19 cellular contexts compared by ENCODE assay signal in the genomic region with DNA sequence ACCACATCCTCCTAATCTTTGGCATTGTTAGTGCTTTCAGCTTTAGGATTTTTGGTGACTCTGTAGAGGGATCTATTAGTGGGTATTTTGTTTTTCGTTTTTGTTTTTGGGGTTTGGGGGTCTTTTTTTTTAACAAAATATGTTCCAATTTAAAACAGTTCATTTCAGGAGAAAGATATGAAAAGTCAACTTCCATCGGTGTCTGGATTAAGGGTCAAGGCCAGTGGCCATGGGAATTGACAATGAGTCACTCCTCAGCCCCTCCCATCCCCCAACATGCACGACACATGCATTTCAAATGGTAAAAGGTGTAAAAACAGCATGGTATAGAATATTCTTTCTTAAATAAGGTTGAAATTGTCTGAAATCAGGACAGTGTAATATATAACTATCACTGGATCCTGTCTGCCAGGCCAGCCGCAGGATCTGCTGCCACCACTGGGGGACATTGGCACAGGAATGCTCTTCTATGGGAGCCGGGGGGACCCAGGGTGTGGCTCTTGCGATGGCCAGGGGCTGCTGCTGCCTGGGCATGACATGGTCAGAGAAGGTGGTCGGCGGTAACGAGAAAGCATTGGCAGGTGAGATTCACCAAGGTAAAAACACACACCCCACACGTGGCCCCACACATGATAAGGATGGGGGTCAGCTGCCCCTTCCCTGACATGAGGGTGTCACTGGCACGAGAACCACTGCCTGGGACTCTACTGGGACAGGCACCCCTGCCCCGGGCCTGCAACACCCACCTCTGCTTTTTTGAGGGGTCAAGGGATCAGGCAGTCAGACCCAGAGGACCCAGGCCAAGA.
DNase-seq lines count a peak whose midpoint lies in the region; ATAC-seq and TF ChIP-seq lines count a peak whose summit lies in the region.
"Had no signal": no experiment of that assay in that cellular context is flagged by ENCODE, and none has a peak within 500 bp of the region (broad histone marks: within the 10 kb centered on the region; RNA-seq: fewer than 3 reads in every experiment).

No MANE protein-coding gene starts in this region.

- H3K4me2 ChIP-seq in osteoblast (ENCODE audit: insufficient read depth, low read length) (no peak overlapping the region), hepatocyte (no peak overlapping the region)

- DNase-seq in BE2C (no peak), NB4 (ENCODE audit: low read depth) (no peak), choroid plexus epithelial cell (ENCODE audit: low read depth) (no peak), osteoblast (ENCODE audit: insufficient read length, low spot score, missing footprints) (no peak), osteocyte (ENCODE audit: extremely low spot score, unreplicated experiment) (no peak), CD14-positive monocyte (ENCODE audit: low spot score) (no peak), hepatocyte (ENCODE audit: low spot score) (no peak)
- DNase-seq: activated CD4-positive, alpha-beta T cell treated with anti-CD3 and anti-CD28 coated beads for 1 hour; cerebellar nuclear complex; foreskin fibroblast; left cardiac atrium; MG63; NCI-H2081; SJCRH30; stimulated activated CD4-positive, alpha-beta T cell treated with anti-CD3 and anti-CD28 coated beads, Interleukin-4, amount 100 ng/mL, for 1 hour; substantia nigra had no signal

- ATAC-seq in HG02973 (IDR thresholded peaks at IDR 0.05; ENCODE audit: unreplicated experiment): no peak
- ATAC-seq: activated T-helper 17 cell treated with anti-CD3 and anti-CD28 coated beads, Interleukin-2, amount 50 U/mL, for 72 hours; left cardiac atrium had no signal

- H3K27me3 ChIP-seq in BE2C (no peaks in the 10 kb centered on the region), osteoblast (ENCODE audit: insufficient read depth, low read length) (no peaks in the 10 kb centered on the region), hepatocyte (no peaks in the 10 kb centered on the region)
- H3K27me3 ChIP-seq: MG63, SJCRH30 had no signal

- WGBS in hepatocyte (ENCODE audit: low lambda C conversion rate, missing lambda C conversion rate): 86% methylated on average over 12 of the region's 12 CpGs

- H4K20me1 ChIP-seq in osteoblast (ENCODE audit: insufficient read depth, low read length) (no peaks in the 10 kb centered on the region), hepatocyte (ENCODE audit: insufficient read depth, poor library complexity, severe bottlenecking) (no peaks in the 10 kb centered on the region)

- H2AFZ ChIP-seq in osteoblast (ENCODE audit: low read length) (no peak overlapping the region), hepatocyte (no peak overlapping the region)

- H3K4me1 ChIP-seq in BE2C: no peaks in the 10 kb centered on the region
- peaks cover 6% of the 10 kb centered on the region for H3K4me1 ChIP-seq in osteoblast (ENCODE audit: insufficient read depth, low read length)
- no peaks in the 10 kb centered on the region for H3K4me1 ChIP-seq in hepatocyte (ENCODE audit: insufficient read depth)
- H3K4me1 ChIP-seq: SJCRH30 had no signal

- peak; percentile 29 for TF ChIP-seq CTCF in BE2C (IDR thresholded peaks at IDR 0.05; ENCODE audit: low read depth, low read length)
- TF ChIP-seq CTCF in NB4 (IDR thresholded peaks at IDR 0.05; ENCODE audit: low read depth, low read length): peak; percentile 19
- peak; percentile 33 for TF ChIP-seq CTCF in choroid plexus epithelial cell (conservative IDR thresholded peaks at IDR 0.05; ENCODE audit: low read depth, low read length)
- TF ChIP-seq CTCF in osteoblast (IDR thresholded peaks at IDR 0.05; ENCODE audit: extremely low read depth, low read depth, low read length): peak; percentile 30
- TF ChIP-seq CTCF in osteocyte (IDR thresholded peaks at IDR 0.05): no peak
- no peak for TF ChIP-seq CTCF in CD14-positive monocyte (IDR thresholded peaks at IDR 0.05)
- no peak for TF ChIP-seq CTCF in hepatocyte (IDR thresholded peaks at IDR 0.05; ENCODE audit: poor library complexity)

- H3K9me2 ChIP-seq in hepatocyte (replicated peaks; ENCODE audit: insufficient read depth): no peaks in the 10 kb centered on the region

- no peaks in the 10 kb centered on the region for H3K4me1 Mint-ChIP-seq in osteocyte (ENCODE audit: unreplicated experiment)
- peaks cover 9% of the 10 kb centered on the region for H3K4me1 Mint-ChIP-seq in CD14-positive monocyte
- H3K4me1 Mint-ChIP-seq: activated T-helper 17 cell treated with anti-CD3 and anti-CD28 coated beads, Interleukin-2, amount 50 U/mL, for 72 hours had no signal

- H3K27ac ChIP-seq in osteoblast (ENCODE audit: low read depth, low read length) (no peak overlapping the region), hepatocyte (no peak overlapping the region)
- H3K27ac ChIP-seq: SJCRH30 had no signal

- H3K36me3 Mint-ChIP-seq in osteocyte (ENCODE audit: unreplicated experiment): peaks cover 2% of the 10 kb centered on the region
- peaks cover 0 to 2% of the 10 kb centered on the region in 2 donors for H3K36me3 Mint-ChIP-seq in CD14-positive monocyte

- no peaks in the 10 kb centered on the region for H3K27me3 Mint-ChIP-seq in osteocyte (ENCODE audit: unreplicated experiment)
- peaks cover 26 to 34% (median 29%) of the 10 kb centered on the region in 3 donors for H3K27me3 Mint-ChIP-seq in CD14-positive monocyte (ENCODE audit: low read depth in 3 of 3)
- H3K27me3 Mint-ChIP-seq: activated T-helper 17 cell treated with anti-CD3 and anti-CD28 coated beads, Interleukin-2, amount 50 U/mL, for 72 hours had no signal

- H3K36me3 ChIP-seq in BE2C: no peaks in the 10 kb centered on the region
- no peaks in the 10 kb centered on the region for H3K36me3 ChIP-seq in osteoblast (ENCODE audit: insufficient read depth, low read length)
- H3K36me3 ChIP-seq in hepatocyte (replicated peaks; ENCODE audit: insufficient read depth, low read depth): no peaks in the 10 kb centered on the region
- H3K36me3 ChIP-seq: MG63, SJCRH30 had no signal

- no peak for TF ChIP-seq POLR2A in NB4 (IDR thresholded peaks at IDR 0.05; ENCODE audit: extremely low read depth, insufficient read length)

- H3K4me3 ChIP-seq in BE2C (ENCODE audit: low read depth, low read length) (no peak overlapping the region), NB4 (ENCODE audit: low read depth, low read length) (no peak overlapping the region), choroid plexus epithelial cell (ENCODE audit: low read depth, low read length) (no peak overlapping the region), osteoblast (ENCODE audit: insufficient read depth, low read length) (no peak overlapping the region), hepatocyte (no peak overlapping the region)
- H3K4me3 ChIP-seq: MG63, SJCRH30 had no signal

- no peaks in the 10 kb centered on the region for H3K9me3 Mint-ChIP-seq in osteocyte (ENCODE audit: unreplicated experiment)
- H3K9me3 Mint-ChIP-seq in CD14-positive monocyte: peaks cover 0 to 13% (median 7%) of the 10 kb centered on the region in 7 donors
- H3K9me3 Mint-ChIP-seq: activated T-helper 17 cell treated with anti-CD3 and anti-CD28 coated beads, Interleukin-2, amount 50 U/mL, for 72 hours had no signal

- H3K9me3 ChIP-seq in BE2C (no peaks in the 10 kb centered on the region), osteoblast (ENCODE audit: low read depth, low read length) (no peaks in the 10 kb centered on the region), hepatocyte (ENCODE audit: low read depth) (no peaks in the 10 kb centered on the region)
- H3K9me3 ChIP-seq: MG63, SJCRH30 had no signal

- H3K27ac Mint-ChIP-seq in osteocyte (ENCODE audit: unreplicated experiment) (no peak overlapping the region), CD14-positive monocyte (no peak overlapping the region)
- H3K27ac Mint-ChIP-seq: activated T-helper 17 cell treated with anti-CD3 and anti-CD28 coated beads, Interleukin-2, amount 50 U/mL, for 72 hours; B cell had no signal

- H3K4me3 Mint-ChIP-seq in osteocyte (ENCODE audit: unreplicated experiment): no peak overlapping the region
- H3K4me3 Mint-ChIP-seq in CD14-positive monocyte: no peak overlapping the region
- H3K4me3 Mint-ChIP-seq: activated T-helper 17 cell treated with anti-CD3 and anti-CD28 coated beads, Interleukin-2, amount 50 U/mL, for 72 hours; B cell had no signal

- H3K79me2 ChIP-seq in osteoblast (ENCODE audit: insufficient read depth, low read length): no peaks in the 10 kb centered on the region
- H3K79me2 ChIP-seq in hepatocyte: no peaks in the 10 kb centered on the region

- intact Hi-C loops in CD14-positive monocyte (cut with micrococcal nuclease): no loop called here

Comparison
In these comparisons a context has a peak if more than half of its experiments do, and no peak if none do; other contexts are left out.
1. CTCF ChIP-seq: peak in BE2C (single experiment), NB4 (single experiment), choroid plexus epithelial cell (single experiment) and osteoblast (single experiment); none in osteocyte (single experiment), CD14-positive monocyte (single experiment) and hepatocyte (single experiment).